In the genomic region with DNA sequence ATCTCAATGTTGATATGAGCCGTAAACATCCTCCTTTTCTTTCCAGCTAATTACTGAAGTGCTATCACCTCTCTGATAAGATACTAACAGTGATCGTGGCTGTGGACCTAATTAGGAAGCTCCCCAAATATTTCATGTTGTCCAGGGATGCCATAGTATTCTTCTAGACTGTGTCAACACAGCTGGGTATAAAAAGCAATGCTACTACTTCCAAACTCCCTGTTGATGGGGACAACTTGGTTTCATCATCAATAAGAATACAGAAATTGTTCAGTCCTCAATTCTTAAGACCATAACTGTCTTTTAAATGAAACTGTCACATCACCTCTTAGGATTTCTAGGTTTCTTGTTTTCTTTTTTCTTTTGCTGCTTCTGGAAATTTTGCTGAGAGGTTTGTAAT, we compare ENCODE assay signal across 25 cellular contexts.
"Had no signal": no experiment of that assay in that cellular context is flagged by ENCODE, and none has a peak within 500 bp of the region (broad histone marks: within the 10 kb centered on the region; RNA-seq: fewer than 3 reads in every experiment).

No MANE protein-coding gene starts in this region.

- ATAC-seq: natural killer cell; psoas muscle; right cardiac atrium; sciatic nerve; stimulated activated effector memory CD8-positive, alpha-beta T cell treated with anti-CD3 and anti-CD28 coated beads, Interleukin-12 subunit alpha, Interleukin-12 subunit beta, amount 100 ng/mL, for 72 hours; stimulated activated naive B cell treated with anti-CD40 and anti-IgM and Interleukin-4, amounts not matched to agents 10 μg/mL and 1 μg/mL and 100 μg/mL, for 72 hours had no signal

- DNase-seq: natural killer cell; occipital lobe; ovary; posterior cingulate gyrus; psoas muscle; right cardiac atrium; stimulated activated CD4-positive, alpha-beta T cell treated with anti-CD3 and anti-CD28 coated beads, Interleukin-15, amount 100 ng/mL, for 24 hours; stimulated activated CD4-positive, alpha-beta T cell treated with anti-CD3 and anti-CD28 coated beads, Interleukin-2, amount 100 ng/mL, for 24 hours; stimulated activated CD4-positive, alpha-beta T cell treated with anti-CD3 and anti-CD28 coated beads, Interleukin-2, amount 100 ng/mL, for 48 hours; stimulated activated CD4-positive, alpha-beta T cell treated with anti-CD3 and anti-CD28 coated beads, Interleukin-4, amount 100 ng/mL, for 24 hours; stimulated activated naive B cell treated with anti-CD40 and anti-IgM and Interleukin-4, amounts not matched to agents 10 μg/mL and 1 μg/mL and 100 μg/mL, for 72 hours; stimulated activated naive CD4-positive, alpha-beta T cell treated with Interleukin-2 at 50 U/mL for 16 hours; stomach; thyroid gland; trophoblast cell; upper lobe of left lung had no signal

- H3K9me3 ChIP-seq: ovary, psoas muscle, thoracic aorta, thyroid gland, vagina had no signal

- H3K36me3 ChIP-seq: neural progenitor cell, ovary, stomach, thoracic aorta, thyroid gland, tibial nerve, upper lobe of left lung, vagina had no signal

- H3K4me2 ChIP-seq: neural progenitor cell had no signal

- H3K4me3 ChIP-seq: neural progenitor cell, ovary, psoas muscle, skin epidermis, stomach, thoracic aorta, thyroid gland, tibial nerve, upper lobe of left lung, vagina had no signal

- FAIRE-seq: urothelium cell line had no signal

- H3K79me2 ChIP-seq: parathyroid adenoma had no signal

- H3K27me3 ChIP-seq: neural progenitor cell, ovary, stomach, thyroid gland, tibial nerve, upper lobe of left lung, vagina had no signal

- H3K4me1 ChIP-seq: neural progenitor cell, parathyroid adenoma, psoas muscle, stomach, thyroid gland, tibial nerve, upper lobe of left lung, vagina had no signal

- H3K9ac ChIP-seq: neural progenitor cell, parathyroid adenoma had no signal

- H2AFZ ChIP-seq: neural progenitor cell, parathyroid adenoma had no signal

- H3K27ac ChIP-seq: neural progenitor cell, ovary, parathyroid adenoma, psoas muscle, skin epidermis, stomach, thoracic aorta, thyroid gland, tibial nerve, upper lobe of left lung, vagina had no signal
